Comparison of ENCODE assay signal across 1 cellular context in genomic region chr1:50426702-50427085, GRCh38.
TF ChIP-seq lines count a peak whose summit lies in the region.

No MANE protein-coding gene starts in this region.

TF ChIP-seq in H1, 55 proteins besides CTCF, POLR2A, EP300 and RAD21 (continued from another document):
- TF ChIP-seq POLR2AphosphoS5 (IDR thresholded peaks at IDR 0.05; ENCODE audit: low read depth, low read length) (no peak), EZH2 (IDR thresholded peaks at IDR 0.05; ENCODE audit: low read depth, low read length, severe bottlenecking) (no peak), ASH2L (IDR thresholded peaks at IDR 0.05; ENCODE audit: low read length) (no peak), CHD2 (IDR thresholded peaks at IDR 0.05; ENCODE audit: low read length) (no peak)
